Comparison of ENCODE assay signal across 8 cellular contexts in the genomic region with DNA sequence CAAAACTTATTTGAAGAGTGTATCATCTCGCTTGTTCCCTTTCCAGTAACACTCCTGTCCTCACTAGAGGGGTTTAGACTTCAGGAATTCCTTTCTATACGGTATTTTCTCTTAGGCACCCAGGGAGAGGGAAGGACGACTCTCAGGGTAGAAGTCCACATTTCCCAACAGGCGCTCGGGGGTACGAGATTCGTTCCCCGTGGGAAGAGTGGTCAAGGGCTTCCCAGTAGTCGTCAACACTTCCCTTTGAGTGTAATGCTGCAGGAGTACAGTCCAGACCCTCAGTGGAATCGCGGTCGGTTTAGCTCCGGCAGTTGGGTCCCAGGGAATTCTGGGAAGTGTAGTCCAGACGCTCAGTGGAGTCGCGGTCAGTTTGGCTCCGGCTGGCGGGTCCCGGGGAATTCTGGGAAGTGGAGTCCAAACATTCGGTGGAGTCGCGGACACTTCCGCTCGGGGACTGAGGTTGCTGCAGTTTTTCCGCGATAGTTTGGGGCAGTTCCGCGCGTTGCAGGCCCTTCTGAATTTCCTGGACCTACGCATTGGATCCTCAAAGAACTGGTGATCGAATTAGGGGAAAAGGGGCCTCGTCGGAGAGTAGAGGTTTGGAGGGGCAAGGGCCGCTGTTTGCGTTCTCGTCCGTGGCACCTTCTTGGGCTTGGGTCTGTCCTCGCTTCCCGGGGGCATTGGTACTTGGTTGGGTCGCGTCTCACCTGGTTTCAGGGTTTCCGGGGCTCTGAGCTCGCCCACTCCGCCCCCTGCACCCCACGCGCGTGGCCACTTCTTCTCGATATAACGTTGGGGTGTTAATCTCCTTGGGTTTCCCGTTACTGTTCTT. TPM values are rescaled to one million over a fixed set of nuclear protein-coding genes. Genes with fewer than 3 reads are reported as not detected.
DNase-seq lines count a peak whose midpoint lies in the region; ATAC-seq and TF ChIP-seq lines count a peak whose summit lies in the region.

TSS of gene ZNF224 (plus strand) at position 431 of the 835 bp plus-strand sequence. CDS start 3,513 bp downstream, outside the sequence.

- H3K4me3 ChIP-seq in AG04449 (ENCODE audit: low read depth, low read length) (peak within 1 kb of the TSS; percentile 84), choroid plexus epithelial cell (ENCODE audit: low read depth, low read length) (peak within 1 kb of the TSS; percentile 85)

- DNase-seq in AG04449 (ENCODE audit: low read depth, low spot score) (no peak), NCI-H460 (ENCODE audit: extremely low read depth, low read depth) (peak; percentile 84), choroid plexus epithelial cell (ENCODE audit: low read depth) (peak; percentile 94), kidney glomerular epithelial cell (lab: John Stamatoyannopoulos, UW) (peak; percentile 90)
- peak; percentile 73 for DNase-seq in activated CD4-positive, alpha-beta T cell treated with anti-CD3 and anti-CD28 coated beads for 24 hours (ENCODE audit: low read depth in 2 of 2)
- peak; percentile 47 to 60 for DNase-seq in stimulated activated CD4-positive, alpha-beta T cell treated with anti-CD3 and anti-CD28 coated beads, Interleukin-1b, Interleukin-23, amount 100 ng/mL, for 1 hour (ENCODE audit: low read depth in 2 of 2)

- POLR2A ChIA-PET in AG04449 (lab: Yijun Ruan, JAX) = interaction anchor here (1.1 kb wide), 1 partner anchor 159 kb away, joined by 3 read pairs; the partner anchor contains the start of gene ZNF45

- ATAC-seq in GM19035 (IDR thresholded peaks at IDR 0.05; ENCODE audit: unreplicated experiment) = peak; percentile 83
- peak; percentile 91 for ATAC-seq in HG03354 (IDR thresholded peaks at IDR 0.05; ENCODE audit: poor library complexity, severe bottlenecking, unreplicated experiment)

- TF ChIP-seq CTCF in AG04449 (IDR thresholded peaks at IDR 0.05; ENCODE audit: insufficient read depth, low read length, missing control alignments) = no peak
- TF ChIP-seq CTCF in choroid plexus epithelial cell (conservative IDR thresholded peaks at IDR 0.05; ENCODE audit: low read depth, low read length) = no peak

- CTCF ChIA-PET in AG04449 (lab: Yijun Ruan, JAX) = interaction anchor here (1.2 to 1.3 kb wide), 2 partner anchors 13 to 45 kb away, joined by 3 to 5 read pairs; no protein-coding TSS in a partner anchor

RNA-seq across cellular contexts. Expression of gene ZNF224, which starts in this region (rescaled TPM):
- total RNA-seq in NCI-H460 (2014; rRNA removed; shearing (Covaris generic)) = 13.4 and 16.2 TPM in 2 replicates
- 32.4 and 36.9 TPM in 2 replicates for polyA plus RNA-seq in NCI-H460 (2014; cell fraction: nucleus; rRNA removed)
